In the genomic region with DNA sequence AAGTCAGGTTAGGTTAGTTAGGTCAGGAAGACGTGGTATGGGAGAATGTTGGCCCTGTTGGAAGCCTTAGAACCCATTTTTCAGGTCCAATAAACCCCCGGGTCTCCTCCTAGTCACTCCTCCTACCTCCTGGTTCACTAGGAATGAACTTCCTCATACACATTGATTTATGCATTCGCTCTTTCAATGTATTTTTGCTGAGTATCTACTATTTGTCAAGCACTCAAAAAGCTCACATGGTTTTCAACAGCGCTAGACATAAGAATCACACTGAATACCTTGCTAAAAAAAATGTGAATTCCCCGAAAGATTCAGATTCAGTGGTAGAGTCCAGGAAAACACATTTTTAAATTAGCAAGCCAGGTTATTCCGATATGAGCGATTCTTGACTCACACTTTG, we compare ENCODE assay signal across 33 cellular contexts.
"Had no signal": no experiment of that assay in that cellular context is flagged by ENCODE, and none has a peak within 500 bp of the region (broad histone marks: within the 10 kb centered on the region; RNA-seq: fewer than 3 reads in every experiment).

No MANE protein-coding gene starts in this region.

- H3K27me3 ChIP-seq: adrenal gland, ascending aorta, brain microvascular endothelial cell, breast epithelium had no signal

- H3K36me3 ChIP-seq: adrenal gland, ascending aorta, brain microvascular endothelial cell, breast epithelium, cardiac muscle cell had no signal

- ATAC-seq: activated naive CD4-positive, alpha-beta T cell treated with anti-CD3 and anti-CD28 coated beads, Interleukin-2, amount 50 U/mL, for 72 hours; activated naive CD8-positive, alpha-beta T cell treated with anti-CD3 and anti-CD28 coated beads, Interleukin-2, amount 50 U/mL, for 24 hours; activated T-cell treated with anti-CD3 and anti-CD28 coated beads, Interleukin-2, amount 50 U/mL, for 4 hours; activated T-cell treated with anti-CD3 and anti-CD28 coated beads, Interleukin-2, amount 50 U/mL, for 72 hours; activated T-helper 17 cell treated with anti-CD3 and anti-CD28 coated beads, Interleukin-2, amount 50 U/mL, for 72 hours; body of pancreas had no signal

- FAIRE-seq: astrocyte, bronchial epithelial cell had no signal

- H3K4me3 ChIP-seq: adrenal gland, ascending aorta, body of pancreas, breast epithelium, cardiac muscle cell had no signal

- DNase-seq: activated effector memory CD4-positive, alpha-beta T cell treated with anti-CD3 and anti-CD28 coated beads, Interleukin-2, amount 50 U/mL, for 16 hours; activated effector memory CD4-positive, alpha-beta T cell treated with Interleukin-2 at 50 U/mL for 16 hours; activated gamma-delta T cell; activated gamma-delta T cell treated with Interleukin-2 at 50 U/mL for 16 hours; activated naive CD4-positive, alpha-beta T cell; activated naive CD4-positive, alpha-beta T cell treated with anti-CD3 and anti-CD28 coated beads for 36 hours; activated naive CD4-positive, alpha-beta T cell treated with anti-CD3 and anti-CD28 coated beads, Interleukin-2, amount 10 ng/mL, durations not matched to agents 7 days and 5 days; activated naive CD4-positive, alpha-beta T cell treated with anti-CD3 and anti-CD28 coated beads, Interleukin-2, amount 50 U/mL, for 16 hours; activated naive CD4-positive, alpha-beta T cell treated with Interleukin-2 at 50 U/mL for 16 hours; activated naive CD8-positive, alpha-beta T cell treated with anti-CD3 and anti-CD28 coated beads for 36 hours; activated naive CD8-positive, alpha-beta T cell treated with anti-CD3 and anti-CD28 coated beads, Interleukin-2, amount 10 ng/mL, durations not matched to agents 7 days and 5 days; activated naive CD8-positive, alpha-beta T cell treated with anti-CD3 and anti-CD28 coated beads, Interleukin-2, amount 50 U/mL, for 24 hours; activated T-cell treated with anti-CD3 and anti-CD28 coated beads, Interleukin-2, amount 50 U/mL, for 24 hours; activated T-cell treated with anti-CD3 and anti-CD28 coated beads, Interleukin-2, amount 50 U/mL, for 4 hours; activated T-cell treated with anti-CD3 and anti-CD28 coated beads, Interleukin-2, amount 50 U/mL, for 48 hours; activated T-cell treated with anti-CD3 and anti-CD28 coated beads, Interleukin-2, amount 50 U/mL, for 72 hours; adrenal gland; amniotic stem cell; amygdala; anterior cingulate cortex; aorta; body of pancreas; brain microvascular endothelial cell; caudate nucleus; central memory CD4-positive, alpha-beta T cell; cerebellar nuclear complex had no signal

- H3K9me3 ChIP-seq: adrenal gland, ascending aorta, body of pancreas, breast epithelium had no signal

- H3K27ac ChIP-seq: adrenal gland, ascending aorta, body of pancreas, brain microvascular endothelial cell, breast epithelium, cardiac muscle cell had no signal

- H3K4me1 ChIP-seq: adrenal gland, ascending aorta, body of pancreas, breast epithelium had no signal
